ENCODE assay signal across 8 cellular contexts in genomic region chr12:116916714-116917114, GRCh38. TPM values are rescaled to one million over a fixed set of nuclear protein-coding genes. Genes with fewer than 3 reads are reported as not detected.
DNase-seq lines count a peak whose midpoint lies in the region; ATAC-seq and TF ChIP-seq lines count a peak whose summit lies in the region.

No MANE protein-coding gene starts in this region.

- DNase-seq in Right ventricle myocardium superior, result no peak
- DNase-seq in cardiac septum (ENCODE audit: low spot score), result no peak
- DNase-seq in NCI-H2227 (lab: John Stamatoyannopoulos, UW; ENCODE audit: unreplicated experiment), result peak; percentile 41
- peak; percentile 20 for DNase-seq in activated T-cell treated with anti-CD3 and anti-CD28 coated beads for 48 hours (ENCODE audit: low read depth)
- peak in 1 of 2 donors; percentile 39 for DNase-seq in heart right ventricle
- DNase-seq in stromal cell of bone marrow (ENCODE audit: low read depth), result peak; percentile 30
- DNase-seq in DMS114 treated with DMSO at 0.1 percent for 48 hours (lab: John Stamatoyannopoulos, UW; ENCODE audit: unreplicated experiment), result no peak

- peak overlapping the region in 2 of 10 donors; percentile 43 to 54 for H3K27ac ChIP-seq in heart right ventricle

- peak in 4 of 9 donors; percentile 22 to 49 (median 32) for TF ChIP-seq CTCF in heart right ventricle (IDR thresholded peaks at IDR 0.05)

- no peaks in the 10 kb centered on the region for H3K9me3 ChIP-seq in heart right ventricle

- no peak overlapping the region for H3K4me3 ChIP-seq in heart right ventricle

- WGBS in heart right ventricle, 2 donors, result 67 to 68% methylated on average over 5 of the region's 5 CpGs

- H3K27me3 ChIP-seq in heart right ventricle, result no peaks in the 10 kb centered on the region

- ATAC-seq in Right ventricle myocardium superior (ENCODE audit: poor library complexity) (peak; percentile 73), HG02852 (IDR thresholded peaks at IDR 0.05; ENCODE audit: unreplicated experiment) (peak; percentile 93), heart right ventricle (peak; percentile 41 to 94 (median 82))

- peaks cover 0 to 37% (median 15%) of the 10 kb centered on the region in 9 donors for H3K4me1 ChIP-seq in heart right ventricle

- intact Hi-C loops in Right ventricle myocardium superior (cut with DNase I) (loop anchor here (10.0 kb wide), 1 partner anchor 98 kb away; no protein-coding TSS in a partner anchor), cardiac septum (cut with DNase I) (no loop called here), heart right ventricle (cut with DNase I) (loop anchor here in 1 of 10 donors (10.0 kb wide), 1 partner anchor 182 kb away; the partner anchor contains the start of genes RNFT2 and SPRING1)

- H3K36me3 ChIP-seq in heart right ventricle, result peaks cover 0 to 7% (median 0%) of the 10 kb centered on the region in 9 donors

RNA-seq across cellular contexts. Expression of gene FBXW8, which starts 6.0 kb away (rescaled TPM):
- 5.5 TPM for total RNA-seq in Right ventricle myocardium superior
- total RNA-seq in cardiac septum, result 10.4 TPM
- total RNA-seq in heart right ventricle, result 10 to 100 TPM in 1 of 10 donors, 1 to 10 TPM in 9; 5.3 to 11.3 (median 7.6) TPM
- 1 to 10 TPM; 2.4 to 3.7 TPM for polyA plus RNA-seq in heart right ventricle

RNA-seq across cellular contexts. Expression of gene HRK, which starts 35.5 kb away (rescaled TPM):
- total RNA-seq in Right ventricle myocardium superior (0.27 TPM), cardiac septum (0.59 TPM), heart right ventricle (1 to 10 TPM in 2 of 10 donors, under 1 TPM in 6, not detected in 2; 0.25 to 2.9 (median 0.57) TPM)
- under 1 TPM; 0.03 to 0.07 TPM for polyA plus RNA-seq in heart right ventricle

Comparison
In these comparisons a context has a peak if more than half of its experiments do, and no peak if none do; other contexts are left out.
1. DNase-seq: peak in NCI-H2227 (single experiment), activated T-cell treated with anti-CD3 and anti-CD28 coated beads for 48 hours (single experiment) and stromal cell of bone marrow (single experiment); none in Right ventricle myocardium superior (single experiment), cardiac septum (single experiment) and DMS114 treated with DMSO at 0.1 percent for 48 hours (single experiment).
2. Peak in every context shown above with its lines, with median percentiles within 50 percentile points of each other: ATAC-seq.